In the genomic region with DNA sequence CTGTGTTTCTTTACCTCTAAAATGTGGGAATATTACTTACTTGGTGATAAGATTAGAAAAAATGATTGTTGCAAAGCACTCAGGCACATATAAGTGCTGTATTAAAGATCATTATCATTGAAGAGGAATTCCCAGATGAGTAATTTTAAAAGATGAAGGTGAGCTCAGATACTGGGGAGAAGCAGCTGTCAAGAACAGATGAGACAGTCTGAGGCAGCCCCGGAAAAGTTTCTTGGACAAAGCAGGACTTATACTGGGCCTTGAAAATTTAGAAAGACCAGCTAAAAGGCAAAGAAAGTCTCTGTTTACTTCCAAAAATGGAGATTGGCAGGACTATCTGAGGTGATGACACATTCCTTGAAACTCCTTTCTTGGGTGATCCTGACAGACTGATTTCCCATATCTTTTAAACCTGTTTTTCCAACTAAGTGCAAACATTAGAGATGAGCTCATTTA, we compare ENCODE assay signal across 15 cellular contexts.
DNase-seq lines count a peak whose midpoint lies in the region; ATAC-seq, FAIRE-seq and TF ChIP-seq lines count a peak whose summit lies in the region.
"Had no signal": no experiment of that assay in that cellular context is flagged by ENCODE, and none has a peak within 500 bp of the region (broad histone marks: within the 10 kb centered on the region; RNA-seq: fewer than 3 reads in every experiment).

No MANE protein-coding gene starts in this region.

- no peaks in the 10 kb centered on the region for H3K27me3 ChIP-seq in Caco-2 (replicated peaks; ENCODE audit: control insufficient read depth, insufficient read depth, low read length)
- H3K27me3 ChIP-seq in SK-N-SH (ENCODE audit: insufficient read depth) = no peaks in the 10 kb centered on the region

- H3K9me2 ChIP-seq in SK-N-SH = no peaks in the 10 kb centered on the region

- ATAC-seq in HG02678 (IDR thresholded peaks at IDR 0.05; ENCODE audit: unreplicated experiment) (peak; percentile 8), memory B cell (ENCODE audit: low read depth) (no peak), HG02938 (IDR thresholded peaks at IDR 0.05; ENCODE audit: unreplicated experiment) (no peak)

- no peaks in the 10 kb centered on the region for H3K27me3 Mint-ChIP-seq in Caco-2 (ENCODE audit: insufficient read depth, unreplicated experiment)
- no peaks in the 10 kb centered on the region for H3K27me3 Mint-ChIP-seq in memory B cell
- H3K27me3 Mint-ChIP-seq in activated T-helper 1 cell treated with anti-CD3 and anti-CD28 coated beads, Interleukin-12 subunit alpha, Interleukin-12 subunit beta, Interleukin-2, Interleukin-4 antibody, amounts not matched to agents 30 ng/mL and 10 ng/mL and 1 ng/mL, durations not matched to agents 14 hours and 24 hours and 36 hours (ENCODE audit: insufficient read depth) = no peaks in the 10 kb centered on the region

- no peak overlapping the region for H3K9ac ChIP-seq in SK-N-SH

- H3K4me1 Mint-ChIP-seq in Caco-2 (ENCODE audit: low read depth, unreplicated experiment) (peaks cover 22% of the 10 kb centered on the region), memory B cell (peaks cover 25% of the 10 kb centered on the region)
- H3K4me1 Mint-ChIP-seq in activated T-helper 1 cell treated with anti-CD3 and anti-CD28 coated beads, Interleukin-12 subunit alpha, Interleukin-12 subunit beta, Interleukin-2, Interleukin-4 antibody, amounts not matched to agents 30 ng/mL and 10 ng/mL and 1 ng/mL, durations not matched to agents 14 hours and 24 hours and 36 hours (ENCODE audit: low read depth) = no peaks in the 10 kb centered on the region
- H3K4me1 Mint-ChIP-seq: nephron had no signal

- peak; percentile 19 to 46 for DNase-seq in Caco-2
- DNase-seq in SK-N-SH = no peak
- no peak for DNase-seq in memory B cell (ENCODE audit: low spot score in 2 of 2)
- DNase-seq in cardiac septum (ENCODE audit: low spot score) = no peak
- DNase-seq in activated T-helper 1 cell treated with anti-CD3 and anti-CD28 coated beads, Interleukin-12 subunit alpha, Interleukin-12 subunit beta, Interleukin-2, Interleukin-4 antibody, amounts not matched to agents 30 ng/mL and 10 ng/mL and 1 ng/mL, durations not matched to agents 14 hours and 24 hours and 36 hours (ENCODE audit: low spot score) = no peak
- no peak for DNase-seq in HTR-8/SVneo (ENCODE audit: insufficient read length, low spot score)
- DNase-seq: activated CD4-positive, alpha-beta T cell treated with anti-CD3 and anti-CD28 coated beads for 1 hour; activated T-cell treated with anti-CD3 and anti-CD28 coated beads, Interleukin-2, amount 50 U/mL, for 1 hour; DMS79; effector CD8-positive, alpha-beta T cell; NCI-H1436 treated with DMSO at 0.1 percent for 48 hours had no signal

- H3K36me3 Mint-ChIP-seq in Caco-2 (ENCODE audit: insufficient read depth, unreplicated experiment) = peaks cover 14% of the 10 kb centered on the region
- H3K36me3 Mint-ChIP-seq in memory B cell = no peaks in the 10 kb centered on the region
- no peaks in the 10 kb centered on the region for H3K36me3 Mint-ChIP-seq in activated T-helper 1 cell treated with anti-CD3 and anti-CD28 coated beads, Interleukin-12 subunit alpha, Interleukin-12 subunit beta, Interleukin-2, Interleukin-4 antibody, amounts not matched to agents 30 ng/mL and 10 ng/mL and 1 ng/mL, durations not matched to agents 14 hours and 24 hours and 36 hours (ENCODE audit: low read depth)

- no peaks in the 10 kb centered on the region for H3K79me2 ChIP-seq in SK-N-SH (ENCODE audit: insufficient read depth)

- H3K9me3 Mint-ChIP-seq in Caco-2 (ENCODE audit: unreplicated experiment) = no peaks in the 10 kb centered on the region
- no peaks in the 10 kb centered on the region for H3K9me3 Mint-ChIP-seq in memory B cell
- no peaks in the 10 kb centered on the region for H3K9me3 Mint-ChIP-seq in activated T-helper 1 cell treated with anti-CD3 and anti-CD28 coated beads, Interleukin-12 subunit alpha, Interleukin-12 subunit beta, Interleukin-2, Interleukin-4 antibody, amounts not matched to agents 30 ng/mL and 10 ng/mL and 1 ng/mL, durations not matched to agents 14 hours and 24 hours and 36 hours
- H3K9me3 Mint-ChIP-seq: nephron had no signal

- no peak overlapping the region for H3K4me3 ChIP-seq in Caco-2 (ENCODE audit: low read depth, low read length)
- H3K4me3 ChIP-seq in SK-N-SH (ENCODE audit: low read depth in 2 of 2, low read length in 1 of 2) = no peak overlapping the region

- peak overlapping the region; percentile 44; the same call in 1 of the 2 replicates for H2AFZ ChIP-seq in SK-N-SH (ENCODE audit: low read depth)

- TF ChIP-seq RAD21 in SK-N-SH (IDR thresholded peaks at IDR 0.05; ENCODE audit: low read length) = no peak

- no peaks in the 10 kb centered on the region for H3K9me3 ChIP-seq in Caco-2
- no peaks in the 10 kb centered on the region for H3K9me3 ChIP-seq in SK-N-SH

- TF ChIP-seq CTCF in Caco-2 (IDR thresholded peaks at IDR 0.05; ENCODE audit: insufficient read depth in 1 of 2, low read depth in 1 of 2, low read length in 1 of 2, severe bottlenecking in 1 of 2, unreplicated experiment in 1 of 2) (no peak), SK-N-SH (IDR thresholded peaks at IDR 0.05) (no peak)

- 92% methylated on average over 1 of the region's 1 CpG for WGBS in SK-N-SH (ENCODE audit: low lambda C conversion rate)

- no peak for TF ChIP-seq EP300 in SK-N-SH (IDR thresholded peaks at IDR 0.05; ENCODE audit: borderline replicate concordance in 1 of 2, low read depth in 1 of 2, low read length in 1 of 2)

- no peak overlapping the region for H3K4me2 ChIP-seq in SK-N-SH

- FAIRE-seq in HTR-8/SVneo (lab: Jason Lieb, UNC) = no peak
- FAIRE-seq: urothelium cell line had no signal

- H3K36me3 ChIP-seq in Caco-2 (ENCODE audit: control insufficient read depth, insufficient read depth, low read length) (no peaks in the 10 kb centered on the region), SK-N-SH (replicated peaks in 1 of 2; ENCODE audit: control insufficient read depth in 1 of 2, insufficient read depth in 2 of 2, low read length in 1 of 2) (no peaks in the 10 kb centered on the region)

- peak overlapping the region; percentile 89 for H3K27ac Mint-ChIP-seq in Caco-2 (ENCODE audit: unreplicated experiment)
- peak overlapping the region; percentile 69 for H3K27ac Mint-ChIP-seq in memory B cell
- H3K27ac Mint-ChIP-seq in activated T-helper 1 cell treated with anti-CD3 and anti-CD28 coated beads, Interleukin-12 subunit alpha, Interleukin-12 subunit beta, Interleukin-2, Interleukin-4 antibody, amounts not matched to agents 30 ng/mL and 10 ng/mL and 1 ng/mL, durations not matched to agents 14 hours and 24 hours and 36 hours = no peak overlapping the region
- H3K27ac Mint-ChIP-seq: nephron had no signal

- peaks cover 25% of the 10 kb centered on the region for H3K4me1 ChIP-seq in Caco-2
- peaks cover 0 to 3% of the 10 kb centered on the region in 2 experiments; a peak in 1 of 4 replicates for H3K4me1 ChIP-seq in SK-N-SH (ENCODE audit: control insufficient read depth in 1 of 2, insufficient read depth in 2 of 2, low read depth in 1 of 2, low read length in 1 of 2)

- POLR2A ChIA-PET in Caco-2 (lab: Charles Lee) = interaction anchor here (0.6 kb wide), 1 partner anchor 92 kb away, joined by 3 read pairs; no protein-coding TSS in a partner anchor
- POLR2A ChIA-PET in SK-N-SH (lab: Yijun Ruan, JAX) = no interaction called here

- H3K4me3 Mint-ChIP-seq in Caco-2 (ENCODE audit: unreplicated experiment) (peak overlapping the region; percentile 51), memory B cell (no peak overlapping the region)
- H3K4me3 Mint-ChIP-seq in activated T-helper 1 cell treated with anti-CD3 and anti-CD28 coated beads, Interleukin-12 subunit alpha, Interleukin-12 subunit beta, Interleukin-2, Interleukin-4 antibody, amounts not matched to agents 30 ng/mL and 10 ng/mL and 1 ng/mL, durations not matched to agents 14 hours and 24 hours and 36 hours = no peak overlapping the region
- H3K4me3 Mint-ChIP-seq: nephron had no signal

- BruUV-seq in Caco-2 (replicated peaks; lab: Mats Ljungman, UMichigan) = no TSS peak

- H3F3A ChIP-seq in SK-N-SH (replicated peaks; ENCODE audit: insufficient read depth) = no peaks in the 10 kb centered on the region

- no peaks in the 10 kb centered on the region for H4K20me1 ChIP-seq in SK-N-SH (ENCODE audit: insufficient read depth)

- CTCF ChIA-PET in Caco-2 (lab: Charles Lee) = interaction anchor here (0.7 to 1.3 kb wide), 4 partner anchors 14 to 883 kb away, joined by 3 to 7 read pairs (median 4); no protein-coding TSS in a partner anchor
- CTCF ChIA-PET in SK-N-SH (lab: Yijun Ruan, JAX) = no interaction called here

- H3K27ac ChIP-seq in SK-N-SH (ENCODE audit: low read depth in 2 of 2, low read length in 1 of 2) = peak overlapping the region in 1 of 2 experiments; percentile 35; a peak in 2 of 4 replicates

- intact Hi-C loops in Caco-2 (cut with micrococcal nuclease; ENCODE audit: unreplicated experiment) = no loop called here
- intact Hi-C loops in cardiac septum (cut with DNase I) = no loop called here
- intact Hi-C loops in activated T-helper 1 cell treated with anti-CD3 and anti-CD28 coated beads, Interleukin-12 subunit alpha, Interleukin-12 subunit beta, Interleukin-2, Interleukin-4 antibody, amounts not matched to agents 30 ng/mL and 10 ng/mL and 1 ng/mL, durations not matched to agents 14 hours and 24 hours and 36 hours (cut with micrococcal nuclease) = no loop called here

TF ChIP-seq in SK-N-SH, 30 proteins besides CTCF, POLR2A, EP300 and RAD21 (continues in another document):
- TF ChIP-seq YY1 (IDR thresholded peaks at IDR 0.05; ENCODE audit: low read depth) (no peak), ZBTB33 (IDR thresholded peaks at IDR 0.05; ENCODE audit: borderline replicate concordance, low read depth) (no peak), TCF12 (IDR thresholded peaks at IDR 0.05) (peak; percentile 16; the same call in 1 of the 2 replicates)

Comparison
In these comparisons a context has a peak if more than half of its experiments do, and no peak if none do; other contexts are left out.
1. DNase-seq: peak in Caco-2 (2 of 2); none in SK-N-SH (single experiment), memory B cell (0 of 2), cardiac septum (single experiment), activated T-helper 1 cell treated with anti-CD3 and anti-CD28 coated beads, Interleukin-12 subunit alpha, Interleukin-12 subunit beta, Interleukin-2, Interleukin-4 antibody, amounts not matched to agents 30 ng/mL and 10 ng/mL and 1 ng/mL, durations not matched to agents 14 hours and 24 hours and 36 hours (single experiment) and HTR-8/SVneo (single experiment).